Comparison of ENCODE assay signal across 1 cellular context in genomic region chr9:120692901-120693573, GRCh38.
TF ChIP-seq lines count a peak whose summit lies in the region.

No MANE protein-coding gene starts in this region.

TF ChIP-seq in HepG2, 621 proteins besides CTCF, POLR2A, EP300 and RAD21 (continued from another document):
- TF ChIP-seq, protein P1, sequence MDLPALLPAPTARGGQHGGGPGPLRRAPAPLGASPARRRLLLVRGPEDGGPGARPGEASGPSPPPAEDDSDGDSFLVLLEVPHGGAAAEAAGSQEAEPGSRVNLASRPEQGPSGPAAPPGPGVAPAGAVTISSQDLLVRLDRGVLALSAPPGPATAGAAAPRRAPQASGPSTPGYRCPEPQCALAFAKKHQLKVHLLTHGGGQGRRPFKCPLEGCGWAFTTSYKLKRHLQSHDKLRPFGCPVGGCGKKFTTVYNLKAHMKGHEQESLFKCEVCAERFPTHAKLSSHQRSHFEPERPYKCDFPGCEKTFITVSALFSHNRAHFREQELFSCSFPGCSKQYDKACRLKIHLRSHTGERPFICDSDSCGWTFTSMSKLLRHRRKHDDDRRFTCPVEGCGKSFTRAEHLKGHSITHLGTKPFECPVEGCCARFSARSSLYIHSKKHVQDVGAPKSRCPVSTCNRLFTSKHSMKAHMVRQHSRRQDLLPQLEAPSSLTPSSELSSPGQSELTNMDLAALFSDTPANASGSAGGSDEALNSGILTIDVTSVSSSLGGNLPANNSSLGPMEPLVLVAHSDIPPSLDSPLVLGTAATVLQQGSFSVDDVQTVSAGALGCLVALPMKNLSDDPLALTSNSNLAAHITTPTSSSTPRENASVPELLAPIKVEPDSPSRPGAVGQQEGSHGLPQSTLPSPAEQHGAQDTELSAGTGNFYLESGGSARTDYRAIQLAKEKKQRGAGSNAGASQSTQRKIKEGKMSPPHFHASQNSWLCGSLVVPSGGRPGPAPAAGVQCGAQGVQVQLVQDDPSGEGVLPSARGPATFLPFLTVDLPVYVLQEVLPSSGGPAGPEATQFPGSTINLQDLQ (CRISPR knock-in tag; IDR thresholded peaks at IDR 0.05) = no peak
- no peak for TF ChIP-seq NFIB (CRISPR knock-in tag; IDR thresholded peaks at IDR 0.05; ENCODE audit: borderline replicate concordance)
- TF ChIP-seq ZNF639 (CRISPR knock-in tag; conservative IDR thresholded peaks at IDR 0.05) = no peak
- TF ChIP-seq ZNF138 (CRISPR knock-in tag; IDR thresholded peaks at IDR 0.05; ENCODE audit: low read depth) = no peak
- no peak for TF ChIP-seq ASH2L (IDR thresholded peaks at IDR 0.05; ENCODE audit: insufficient read length, low read depth, low read length)
- no peak for TF ChIP-seq ZNF503 (CRISPR knock-in tag; IDR thresholded peaks at IDR 0.05)
- no peak for TF ChIP-seq ZNF782 (CRISPR knock-in tag; IDR thresholded peaks at IDR 0.05; ENCODE audit: borderline replicate concordance)
- TF ChIP-seq STAG1 (CRISPR knock-in tag; IDR thresholded peaks at IDR 0.05) = no peak
